ENCODE assay signal across 1 cellular context in genomic region chr11:117179048-117179999, GRCh38.
TF ChIP-seq lines count a peak whose summit lies in the region.

No MANE protein-coding gene starts in this region.

TF ChIP-seq in K562, 482 proteins besides CTCF, POLR2A, EP300 and RAD21:
- TF ChIP-seq TEAD2 (tag; IDR thresholded peaks at IDR 0.05) (no peak), HDAC2 (IDR thresholded peaks at IDR 0.05) (no peak), POLR2G (IDR thresholded peaks at IDR 0.05; ENCODE audit: low read depth, low read length) (peak; percentile 79), RBFOX2 (IDR thresholded peaks at IDR 0.05; ENCODE audit: low read depth, low read length) (peak; percentile 55; the same call in 1 of the 2 replicates), UBTF (IDR thresholded peaks at IDR 0.05; ENCODE audit: borderline replicate concordance in 1 of 2, low read depth in 2 of 2, low read length in 2 of 2) (peak; percentile 7 to 66; a peak in 2 of 4 replicates), PYGO2 (tag; IDR thresholded peaks at IDR 0.05) (0 out of 2 replicates have a peak, but pooled peaks have one; percentile 15), ZBTB1 (CRISPR knock-in tag; IDR thresholded peaks at IDR 0.05; ENCODE audit: borderline replicate concordance, low read depth) (peak; percentile 62; the same call in 1 of the 2 replicates), ZBTB40 (IDR thresholded peaks at IDR 0.05) (0 out of 2 replicates have a peak, but pooled peaks have one; percentile 14), ZBTB40 (CRISPR knock-in tag; IDR thresholded peaks at IDR 0.05) (no peak), NR2C2 (CRISPR knock-in tag; IDR thresholded peaks at IDR 0.05) (no peak), NR2C2 (tag; IDR thresholded peaks at IDR 0.05) (0 out of 2 replicates have a peak, but pooled peaks have one; percentile 47), USF1 (CRISPR knock-in tag; IDR thresholded peaks at IDR 0.05) (no peak), ZNF277 (CRISPR knock-in tag; IDR thresholded peaks at IDR 0.05; ENCODE audit: borderline replicate concordance) (no peak), SAP30 (IDR thresholded peaks at IDR 0.05; ENCODE audit: borderline replicate concordance, insufficient read depth, low read depth, low read length, poor library complexity, severe bottlenecking) (peak; percentile 12), RBBP5 (IDR thresholded peaks at IDR 0.05; ENCODE audit: borderline replicate concordance, insufficient read depth, low read length, poor library complexity, severe bottlenecking) (peak; percentile 53), HNRNPLL (IDR thresholded peaks at IDR 0.05; ENCODE audit: low read depth, low read length, poor library complexity, severe bottlenecking) (peak; percentile 24), KAT7 (CRISPR knock-in tag; IDR thresholded peaks at IDR 0.05; ENCODE audit: borderline replicate concordance) (0 out of 2 replicates have a peak, but pooled peaks have one; percentile 16), RREB1 (CRISPR knock-in tag; IDR thresholded peaks at IDR 0.05) (no peak), YY1 (IDR thresholded peaks at IDR 0.05; ENCODE audit: borderline replicate concordance in 1 of 3, control insufficient read depth in 1 of 3, extremely low read depth in 1 of 3, insufficient read depth in 3 of 3, insufficient read length in 1 of 3, insufficient replicate concordance in 2 of 3, low read depth in 1 of 3, low read length in 2 of 3) (peak in 2 of 3 experiments; percentile 33 to 51), VEZF1 (CRISPR knock-in tag; IDR thresholded peaks at IDR 0.05) (peak; percentile 18), HOMEZ (CRISPR knock-in tag; IDR thresholded peaks at IDR 0.05) (no peak), ZNF76 (CRISPR knock-in tag; IDR thresholded peaks at IDR 0.05; ENCODE audit: borderline replicate concordance) (no peak), ZFX (CRISPR knock-in tag; IDR thresholded peaks at IDR 0.05) (peak; percentile 3; the same call in 1 of the 2 replicates), TFAP4 (CRISPR knock-in tag; IDR thresholded peaks at IDR 0.05; ENCODE audit: borderline replicate concordance) (peak; percentile 34; the same call in 1 of the 2 replicates), TCF7L2 (IDR thresholded peaks at IDR 0.05; ENCODE audit: low read depth, low read length) (no peak), PHF8 (IDR thresholded peaks at IDR 0.05; ENCODE audit: borderline replicate concordance, low read length) (peak; percentile 17; the same call in 1 of the 2 replicates), ZNF165 (CRISPR knock-in tag; IDR thresholded peaks at IDR 0.05; ENCODE audit: borderline replicate concordance) (no peak), HMG20A (CRISPR knock-in tag; conservative IDR thresholded peaks at IDR 0.05) (no peak)
